Comparison of ENCODE assay signal across 8 cellular contexts in the genomic region with DNA sequence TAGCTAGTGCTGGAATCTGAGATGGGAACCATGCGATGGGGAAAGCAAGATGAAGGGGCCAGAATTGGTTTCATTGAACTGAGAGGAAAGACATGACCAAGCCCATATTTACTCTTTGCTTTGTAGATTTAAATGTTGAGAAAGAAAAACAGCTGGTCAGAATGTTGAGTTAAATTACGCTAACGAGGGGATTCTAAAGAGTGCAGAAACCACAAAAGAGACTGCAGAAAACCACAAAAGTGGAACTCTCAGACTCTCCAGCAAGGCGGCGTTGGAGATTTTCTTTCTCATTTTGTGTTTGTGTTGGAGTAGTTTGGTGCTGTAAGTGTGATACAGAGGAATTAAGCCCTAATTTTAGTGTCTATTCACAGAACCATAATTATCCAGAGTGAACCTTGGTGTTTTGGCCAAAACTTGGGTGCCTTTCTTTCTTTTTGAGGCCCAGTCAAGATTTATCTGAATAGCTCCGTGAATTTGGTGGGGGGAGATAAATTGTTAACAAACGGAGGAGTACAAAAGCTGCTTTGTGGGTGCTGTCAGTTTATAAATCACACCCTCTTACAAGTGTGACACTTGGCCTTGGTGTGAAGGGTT. TPM values are rescaled to one million over a fixed set of nuclear protein-coding genes. Genes with fewer than 3 reads are reported as not detected.
A peak's percentile ranks its signal among the peaks of the same experiment; 100 is the strongest.
DNase-seq lines count a peak whose midpoint lies in the region; ATAC-seq and TF ChIP-seq lines count a peak whose summit lies in the region.

No MANE protein-coding gene starts in this region.

- ATAC-seq in GM21737 (IDR thresholded peaks at IDR 0.05; ENCODE audit: unreplicated experiment) (no peak), GM21515 (IDR thresholded peaks at IDR 0.05; ENCODE audit: unreplicated experiment) (no peak)

- H3K27ac Mint-ChIP-seq in activated naive CD4-positive, alpha-beta T cell treated with anti-CD3 and anti-CD28 coated beads for 36 hours, result peak overlapping the region; percentile 98
- H3K27ac Mint-ChIP-seq in activated CD4-positive, alpha-beta memory T cell treated with anti-CD3 and anti-CD28 coated beads, Interleukin-2, amount 10 ng/mL, durations not matched to agents 7 days and 5 days, result peak overlapping the region; percentile 85

- H3K4me3 ChIP-seq in transverse colon, result no peak overlapping the region

- H3K27me3 ChIP-seq in layer of hippocampus (ENCODE audit: control insufficient read depth, insufficient read depth, low read length) (no peaks in the 10 kb centered on the region), transverse colon (no peaks in the 10 kb centered on the region)

- TF ChIP-seq POLR2A in transverse colon (IDR thresholded peaks at IDR 0.05), result no peak

- POLR2A ChIA-PET in activated CD4-positive, alpha-beta memory T cell treated with anti-CD3 and anti-CD28 coated beads, Interleukin-2, amount 10 ng/mL, durations not matched to agents 7 days and 5 days (lab: Charles Lee), result interaction anchor here (0.7 to 5.5 kb wide), 17 partner anchors 11 to 370 kb away, joined by 3 to 42 read pairs (median 4); partner anchors contain the start of genes CCDC9, SAE1 and ZC3H4

- intact Hi-C loops in activated naive CD4-positive, alpha-beta T cell treated with anti-CD3 and anti-CD28 coated beads for 36 hours (cut with micrococcal nuclease), result no loop called here
- intact Hi-C loops in transverse colon (cut with DNase I; ENCODE audit: low total_unique reads), result loop anchor here (10.0 kb wide), 1 partner anchor 48 kb away; no protein-coding TSS in a partner anchor

- peaks cover 34 to 74% (median 66%) of the 10 kb centered on the region in 4 donors for H3K4me1 ChIP-seq in transverse colon

- H3K36me3 Mint-ChIP-seq in activated naive CD4-positive, alpha-beta T cell treated with anti-CD3 and anti-CD28 coated beads for 36 hours (ENCODE audit: low read depth), result peaks cover 71% of the 10 kb centered on the region
- peaks cover 68% of the 10 kb centered on the region for H3K36me3 Mint-ChIP-seq in activated CD4-positive, alpha-beta memory T cell treated with anti-CD3 and anti-CD28 coated beads, Interleukin-2, amount 10 ng/mL, durations not matched to agents 7 days and 5 days (ENCODE audit: low read depth)

- TF ChIP-seq CTCF in transverse colon (IDR thresholded peaks at IDR 0.05), result no peak

- TF ChIP-seq EP300 in transverse colon (IDR thresholded peaks at IDR 0.05; ENCODE audit: low read depth), result no peak

- H3K9me3 ChIP-seq in transverse colon, result no peaks in the 10 kb centered on the region

- H3K4me3 Mint-ChIP-seq in activated naive CD4-positive, alpha-beta T cell treated with anti-CD3 and anti-CD28 coated beads for 36 hours, result peak overlapping the region; percentile 10
- peak overlapping the region; percentile 45 for H3K4me3 Mint-ChIP-seq in activated CD4-positive, alpha-beta memory T cell treated with anti-CD3 and anti-CD28 coated beads, Interleukin-2, amount 10 ng/mL, durations not matched to agents 7 days and 5 days

- peaks cover 72% of the 10 kb centered on the region for H3K4me1 Mint-ChIP-seq in activated naive CD4-positive, alpha-beta T cell treated with anti-CD3 and anti-CD28 coated beads for 36 hours (ENCODE audit: low read depth)
- H3K4me1 Mint-ChIP-seq in activated CD4-positive, alpha-beta memory T cell treated with anti-CD3 and anti-CD28 coated beads, Interleukin-2, amount 10 ng/mL, durations not matched to agents 7 days and 5 days, result peaks cover 51% of the 10 kb centered on the region

- 23 to 52% methylated on average over 5 to 7 of the region's 7 CpGs for WGBS in transverse colon (ENCODE audit: low coverage in 1 of 2), 2 donors

- CTCF ChIA-PET in activated naive CD4-positive, alpha-beta T cell treated with anti-CD3 and anti-CD28 coated beads for 36 hours (lab: Charles Lee), result interaction anchor here (0.6 to 6.0 kb wide), 13 partner anchors 10 to 144 kb away, joined by 3 to 66 read pairs (median 3); no protein-coding TSS in a partner anchor
- CTCF ChIA-PET in activated CD4-positive, alpha-beta memory T cell treated with anti-CD3 and anti-CD28 coated beads, Interleukin-2, amount 10 ng/mL, durations not matched to agents 7 days and 5 days (lab: Charles Lee), result interaction anchor here (0.6 to 4.6 kb wide), 11 partner anchors 7 to 128 kb away, joined by 3 to 49 read pairs (median 4); partner anchors contain the start of genes SAE1 and ZC3H4

- peak; percentile 34 for DNase-seq in activated naive CD4-positive, alpha-beta T cell treated with anti-CD3 and anti-CD28 coated beads for 36 hours
- DNase-seq in activated naive CD4-positive, alpha-beta T cell treated with Interleukin-2 at 50 U/mL for 16 hours, result no peak
- no peak for DNase-seq in activated CD4-positive, alpha-beta memory T cell treated with anti-CD3 and anti-CD28 coated beads, Interleukin-2, amount 10 ng/mL, durations not matched to agents 7 days and 5 days
- DNase-seq in transverse colon (no peak), hepatic stellate cell (ENCODE audit: low spot score) (no peak)

- H3K27ac ChIP-seq in layer of hippocampus (ENCODE audit: low read depth, low read length) (peak overlapping the region; percentile 32), transverse colon (peak overlapping the region; percentile 88 to 93 (median 88))

- no peaks in the 10 kb centered on the region for H3K27me3 Mint-ChIP-seq in activated naive CD4-positive, alpha-beta T cell treated with anti-CD3 and anti-CD28 coated beads for 36 hours (ENCODE audit: low read depth)
- no peaks in the 10 kb centered on the region for H3K27me3 Mint-ChIP-seq in activated CD4-positive, alpha-beta memory T cell treated with anti-CD3 and anti-CD28 coated beads, Interleukin-2, amount 10 ng/mL, durations not matched to agents 7 days and 5 days

- H3K36me3 ChIP-seq in transverse colon, result peaks cover 0 to 3% (median under 1%) of the 10 kb centered on the region in 4 donors

- peaks cover 2% of the 10 kb centered on the region for H3K9me3 Mint-ChIP-seq in activated naive CD4-positive, alpha-beta T cell treated with anti-CD3 and anti-CD28 coated beads for 36 hours
- H3K9me3 Mint-ChIP-seq in activated CD4-positive, alpha-beta memory T cell treated with anti-CD3 and anti-CD28 coated beads, Interleukin-2, amount 10 ng/mL, durations not matched to agents 7 days and 5 days, result no peaks in the 10 kb centered on the region

- in situ Hi-C loops in transverse colon (cut with MboI; ENCODE audit: low pct_ligation_motif_present in 1 of 4, low pct_unique_long_range_greater_than_20kb in 1 of 4, low sequenced_read_pairs in 3 of 4), result loop anchor here in 1 of 4 donors (10.0 kb wide), 1 partner anchor 88 kb away; no protein-coding TSS in a partner anchor

RNA-seq across cellular contexts. Expression of gene SAE1, which starts 26.3 kb away (rescaled TPM):
- 100 to 1,000 TPM; 160 to 161 TPM for total RNA-seq in activated naive CD4-positive, alpha-beta T cell treated with anti-CD3 and anti-CD28 coated beads for 36 hours
- total RNA-seq in activated CD4-positive, alpha-beta memory T cell treated with anti-CD3 and anti-CD28 coated beads, Interleukin-2, amount 10 ng/mL, durations not matched to agents 7 days and 5 days, result 100 to 1,000 TPM; 150 TPM
- 10 to 100 TPM; 27.3 to 85.4 (median 51.8) TPM for total RNA-seq in transverse colon

RNA-seq across cellular contexts. Expression of gene ZC3H4, which starts 43.4 kb away (rescaled TPM):
- 10 to 100 TPM; 46.0 to 48.8 TPM for total RNA-seq in activated naive CD4-positive, alpha-beta T cell treated with anti-CD3 and anti-CD28 coated beads for 36 hours
- total RNA-seq in activated CD4-positive, alpha-beta memory T cell treated with anti-CD3 and anti-CD28 coated beads, Interleukin-2, amount 10 ng/mL, durations not matched to agents 7 days and 5 days, result 100 to 1,000 TPM in 1 of 2 experiments, 10 to 100 TPM in 1; 98.3 to 104 TPM
- total RNA-seq in transverse colon, result 10 to 100 TPM; 25.4 to 32.2 (median 28.0) TPM
